Comparison of ENCODE assay signal across 1 cellular context in genomic region chr3:124838963-124839362, GRCh38.
TF ChIP-seq lines count a peak whose summit lies in the region.

No MANE protein-coding gene starts in this region.

TF ChIP-seq in liver, 16 proteins besides CTCF, POLR2A, EP300 and RAD21 (continued from another document):
- peak; percentile 76 for TF ChIP-seq REST (IDR thresholded peaks at IDR 0.05)
- peak in 1 of 2 donors; percentile 25 for TF ChIP-seq GABPA (IDR thresholded peaks at IDR 0.05 in 1 of 2, conservative IDR thresholded peaks at IDR 0.05 in 1 of 2)
- TF ChIP-seq HNF4G (IDR thresholded peaks at IDR 0.05) = peak; percentile 32
- TF ChIP-seq NR2F2 (IDR thresholded peaks at IDR 0.05) = peak; percentile 14
- TF ChIP-seq TAF1 (conservative IDR thresholded peaks at IDR 0.05) = no peak
- TF ChIP-seq FOXA1 (IDR thresholded peaks at IDR 0.05) = peak; percentile 53
- peak; percentile 76 to 86 for TF ChIP-seq RXRA (IDR thresholded peaks at IDR 0.05)
- TF ChIP-seq YY1 (IDR thresholded peaks at IDR 0.05) = peak; percentile 67
